Comparison of ENCODE assay signal across 20 cellular contexts in the genomic region with DNA sequence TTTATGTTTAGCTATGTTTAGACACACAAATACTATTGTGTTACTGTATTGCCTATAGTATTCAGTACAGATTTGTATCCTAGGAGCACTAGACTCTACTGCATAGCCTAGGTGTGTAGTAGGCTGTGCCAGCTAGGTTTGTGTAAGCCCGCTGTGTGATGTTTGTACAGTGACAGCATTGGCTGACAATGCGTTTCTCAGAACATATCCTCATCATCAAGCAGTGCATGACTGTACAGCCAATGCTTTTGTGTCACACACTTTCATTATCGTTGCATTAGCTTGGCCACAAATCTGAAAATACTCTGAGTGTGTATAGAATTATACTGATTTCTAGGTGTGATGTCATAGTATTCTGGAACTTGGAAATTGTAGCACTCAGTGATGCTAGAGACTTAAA.
DNase-seq lines count a peak whose midpoint lies in the region; ATAC-seq and TF ChIP-seq lines count a peak whose summit lies in the region.
"Had no signal": no experiment of that assay in that cellular context is flagged by ENCODE, and none has a peak within 500 bp of the region (broad histone marks: within the 10 kb centered on the region; RNA-seq: fewer than 3 reads in every experiment).

No MANE protein-coding gene starts in this region.

- H3K4ac ChIP-seq in trophoblast cell (ENCODE audit: low read depth, low read length) = peak overlapping the region; percentile 55

- no peak overlapping the region for H3K23ac ChIP-seq in trophoblast cell (ENCODE audit: low read length)

- no peak overlapping the region for H3K18ac ChIP-seq in trophoblast cell (ENCODE audit: low read length)

- H3K9me3 ChIP-seq in RWPE2 (ENCODE audit: severe bottlenecking) = no peaks in the 10 kb centered on the region
- no peaks in the 10 kb centered on the region for H3K9me3 ChIP-seq in fibroblast of lung (ENCODE audit: control insufficient read depth, insufficient read depth, low read depth, low read length)
- no peaks in the 10 kb centered on the region for H3K9me3 ChIP-seq in trophoblast cell (ENCODE audit: insufficient read depth, low read depth, low read length)
- H3K9me3 ChIP-seq: BE2C, gastroesophageal sphincter, transverse colon had no signal

- no peak overlapping the region for H2BK5ac ChIP-seq in trophoblast cell (ENCODE audit: low read depth, low read length, poor library complexity)

- H3K4me3 ChIP-seq in RWPE2 (ENCODE audit: severe bottlenecking) = no peak overlapping the region
- H3K4me3 ChIP-seq in fibroblast of lung (replicated peaks in 1 of 4; ENCODE audit: control extremely low read depth in 1 of 4, insufficient read depth in 1 of 4, low read depth in 3 of 4, low read length in 4 of 4) = no peak overlapping the region
- no peak overlapping the region for H3K4me3 ChIP-seq in trophoblast cell (ENCODE audit: low read depth, low read length)
- H3K4me3 ChIP-seq: gastroesophageal sphincter, psoas muscle, transverse colon had no signal

- H4K8ac ChIP-seq in trophoblast cell (ENCODE audit: low read depth, low read length) = no peak overlapping the region

- no peak overlapping the region for H2BK120ac ChIP-seq in trophoblast cell (ENCODE audit: insufficient read depth, low read length, poor library complexity)

- H3K4me2 ChIP-seq in fibroblast of lung (ENCODE audit: extremely low read depth, insufficient read depth, low read length) = no peak overlapping the region
- H3K4me2 ChIP-seq in trophoblast cell (ENCODE audit: low read length) = no peak overlapping the region

- no peaks in the 10 kb centered on the region for H3K27me3 ChIP-seq in RWPE2 (ENCODE audit: insufficient read depth, poor library complexity, severe bottlenecking)
- H3K27me3 ChIP-seq in fibroblast of lung (ENCODE audit: control insufficient read depth, insufficient read depth, low read length) = no peaks in the 10 kb centered on the region
- no peaks in the 10 kb centered on the region for H3K27me3 ChIP-seq in trophoblast cell (ENCODE audit: insufficient read depth, low read length)
- H3K27me3 ChIP-seq: BE2C, gastroesophageal sphincter, transverse colon had no signal

- H4K20me1 ChIP-seq in fibroblast of lung (ENCODE audit: control insufficient read depth, extremely low read depth, insufficient read depth, low read length) = no peaks in the 10 kb centered on the region

- H2AFZ ChIP-seq in fibroblast of lung (ENCODE audit: low read length) (no peak overlapping the region), trophoblast cell (ENCODE audit: insufficient read depth, low read length, poor library complexity) (no peak overlapping the region)

- H4K91ac ChIP-seq in trophoblast cell (ENCODE audit: low read depth, low read length) = no peak overlapping the region

- H3K36me3 ChIP-seq in RWPE2 (ENCODE audit: low read depth) (no peaks in the 10 kb centered on the region), fibroblast of lung (ENCODE audit: control insufficient read depth, insufficient read depth, low read length) (no peaks in the 10 kb centered on the region), trophoblast cell (ENCODE audit: control insufficient read depth in 1 of 2, insufficient read depth in 2 of 2, low read length in 2 of 2) (peaks cover 3 to 5% of the 10 kb centered on the region in 2 experiments)
- H3K36me3 ChIP-seq: BE2C, gastroesophageal sphincter, transverse colon had no signal

- no peak overlapping the region for H4K12ac ChIP-seq in trophoblast cell (ENCODE audit: low read depth, low read length)

- H3K79me2 ChIP-seq in fibroblast of lung (ENCODE audit: control insufficient read depth, insufficient read depth, low read length) (peaks cover 2% of the 10 kb centered on the region), trophoblast cell (ENCODE audit: control insufficient read depth, insufficient read depth, low read length, poor library complexity) (peaks cover 2% of the 10 kb centered on the region)

- WGBS in trophoblast cell (ENCODE audit: extremely low coverage, insufficient coverage, insufficient read length) = no CpG with 5 or more reads among the region's 3 CpGs

- H3K4me1 ChIP-seq in RWPE2 (ENCODE audit: insufficient read depth, poor library complexity, severe bottlenecking) = peaks cover 13% of the 10 kb centered on the region
- H3K4me1 ChIP-seq in fibroblast of lung (ENCODE audit: control insufficient read depth, extremely low read depth, insufficient read depth, low read length) = peaks cover 3% of the 10 kb centered on the region
- H3K4me1 ChIP-seq in trophoblast cell (ENCODE audit: control insufficient read depth in 1 of 2, insufficient read depth in 2 of 2, low read length in 2 of 2) = peaks cover 8 to 10% of the 10 kb centered on the region in 2 experiments
- H3K4me1 ChIP-seq: BE2C, psoas muscle, transverse colon had no signal

- peak; percentile 52 for DNase-seq in DMS53 (lab: John Stamatoyannopoulos, UW)
- DNase-seq in DMS53 treated with DMSO at 0.1 percent for 48 hours (lab: John Stamatoyannopoulos, UW; ENCODE audit: unreplicated experiment) = no peak
- no peak for DNase-seq in RWPE2 (ENCODE audit: low spot score)
- peak; percentile 66 to 74 for DNase-seq in fibroblast of lung (ENCODE audit: low read depth in 2 of 2)
- peak; percentile 29 to 37 for DNase-seq in trophoblast cell
- DNase-seq in OCI-M1 (lab: John Stamatoyannopoulos, UW) = no peak
- DNase-seq in central memory CD4-positive, alpha-beta T cell = no peak
- DNase-seq: activated effector memory CD4-positive, alpha-beta T cell treated with Interleukin-2 at 50 U/mL for 16 hours; amniotic stem cell; BE2C; DMS153; Kasumi-1; naive thymus-derived CD4-positive, alpha-beta T cell; psoas muscle; stimulated activated naive CD4-positive, alpha-beta T cell treated with Interleukin-2 at 50 U/mL for 16 hours; T-helper 1 cell; transverse colon had no signal

- H3K9ac ChIP-seq in fibroblast of lung (ENCODE audit: insufficient read depth, low read length) = no peak overlapping the region
- H3K9ac ChIP-seq in trophoblast cell (ENCODE audit: low read length) = no peak overlapping the region

- H3K27ac ChIP-seq in RWPE2 (ENCODE audit: poor library complexity, severe bottlenecking) = no peak overlapping the region
- H3K27ac ChIP-seq in fibroblast of lung (ENCODE audit: insufficient read depth, low read length) = no peak overlapping the region
- no peak overlapping the region for H3K27ac ChIP-seq in trophoblast cell (ENCODE audit: low read depth, low read length)
- H3K27ac ChIP-seq: 22Rv1, psoas muscle, transverse colon had no signal

- H3K14ac ChIP-seq in trophoblast cell (ENCODE audit: low read length) = no peak overlapping the region

- H3K79me1 ChIP-seq in trophoblast cell (ENCODE audit: low read length) = no peaks in the 10 kb centered on the region

- TF ChIP-seq CTCF in RWPE2 (IDR thresholded peaks at IDR 0.05; ENCODE audit: poor library complexity, severe bottlenecking) = no peak
- no peak for TF ChIP-seq CTCF in fibroblast of lung (conservative IDR thresholded peaks at IDR 0.05 in 1 of 2, IDR thresholded peaks at IDR 0.05 in 1 of 2; ENCODE audit: low read depth in 1 of 2, low read length in 2 of 2)

- peak; percentile 76 for ATAC-seq in RWPE2 (ENCODE audit: low read depth)
- no peak for ATAC-seq in HG02970 (IDR thresholded peaks at IDR 0.05; ENCODE audit: low FRiP score, unreplicated experiment)
- ATAC-seq: gastroesophageal sphincter; naive thymus-derived CD4-positive, alpha-beta T cell; psoas muscle had no signal

- no peak overlapping the region for H2BK12ac ChIP-seq in trophoblast cell (ENCODE audit: low read length)

- H2AK5ac ChIP-seq in trophoblast cell (ENCODE audit: low read length) = no peak overlapping the region

Comparison
In these comparisons a context has a peak if more than half of its experiments do, and no peak if none do; other contexts are left out.
1. DNase-seq: peak in DMS53 (single experiment), fibroblast of lung (2 of 2) and trophoblast cell (2 of 2); none in DMS53 treated with DMSO at 0.1 percent for 48 hours (single experiment), RWPE2 (single experiment), OCI-M1 (single experiment) and central memory CD4-positive, alpha-beta T cell (single experiment).